In genomic region chr5:146877783-146878470, GRCh38 we compare ENCODE assay signal across 8 cellular contexts. TPM values are rescaled to one million over a fixed set of nuclear protein-coding genes. Genes with fewer than 3 reads are reported as not detected.
DNase-seq lines count a peak whose midpoint lies in the region; ATAC-seq, FAIRE-seq and TF ChIP-seq lines count a peak whose summit lies in the region.

No MANE protein-coding gene starts in this region.

- TF ChIP-seq POLR2A in GM12892 (IDR thresholded peaks at IDR 0.05; ENCODE audit: low read depth, low read length) = no peak
- TF ChIP-seq POLR2A in erythroblast (IDR thresholded peaks at IDR 0.05; ENCODE audit: low read length) = no peak

- DNase-seq in GM12892 (ENCODE audit: insufficient read length) = peak; percentile 17
- DNase-seq in HuH-7.5 (ENCODE audit: low spot score) = peak; percentile 22
- peak; percentile 8 for DNase-seq in activated effector memory CD4-positive, alpha-beta T cell treated with Interleukin-2 at 50 U/mL for 16 hours
- peak; percentile 17 for DNase-seq in glomerular visceral epithelial cell (ENCODE audit: extremely low spot score)
- DNase-seq in nucleus accumbens (lab: John Stamatoyannopoulos, UW) = peak in 52 of 56 donors; percentile 11 to 86 (median 62)
- no peak for DNase-seq in erythroblast (lab: John Stamatoyannopoulos, UW)
- no peak for DNase-seq in HCEC 1CT

- no peak for FAIRE-seq in GM12892 (lab: Jason Lieb, UNC)

- ATAC-seq in HG03108 (IDR thresholded peaks at IDR 0.05; ENCODE audit: unreplicated experiment) = no peak

RNA-seq across cellular contexts. Expression of gene PPP2R2B, which starts 0.6 kb away (rescaled TPM):
- polyA plus RNA-seq in GM12892 (2012; ENCODE audit: missing spikeins) = not detected

Comparison
In these comparisons a context has a peak if more than half of its experiments do, and no peak if none do; other contexts are left out.
1. DNase-seq: peak in GM12892 (single experiment), HuH-7.5 (single experiment), activated effector memory CD4-positive, alpha-beta T cell treated with Interleukin-2 at 50 U/mL for 16 hours (single experiment), glomerular visceral epithelial cell (single experiment) and nucleus accumbens (52 of 56); none in erythroblast (0 of 2) and HCEC 1CT (single experiment).